Comparison of ENCODE assay signal across 20 cellular contexts in the genomic region with DNA sequence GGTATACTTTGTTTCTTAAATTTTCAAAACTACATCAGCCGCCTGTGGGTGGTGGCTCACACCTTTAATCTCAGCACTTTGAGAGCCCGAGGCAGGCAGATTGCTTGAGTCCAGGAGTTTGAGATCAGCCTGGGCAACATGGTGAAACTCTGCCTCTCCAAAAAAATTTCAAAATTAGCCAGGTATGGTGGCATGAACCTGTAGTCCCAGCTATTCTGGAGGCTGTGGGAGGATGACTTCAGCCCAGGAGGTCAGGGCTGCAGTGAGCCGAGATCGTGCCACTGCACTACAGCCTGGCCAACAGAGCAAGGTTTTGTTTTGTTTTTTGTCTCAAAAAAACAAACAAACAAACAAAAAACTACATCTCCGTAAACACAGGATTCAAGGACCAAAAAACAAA.
"Had no signal": no experiment of that assay in that cellular context is flagged by ENCODE, and none has a peak within 500 bp of the region (broad histone marks: within the 10 kb centered on the region; RNA-seq: fewer than 3 reads in every experiment).

No MANE protein-coding gene starts in this region.

- H3K27ac Mint-ChIP-seq: activated CD4-positive, alpha-beta T cell treated with anti-CD3 and anti-CD28 coated beads, Interleukin-2, amount 10 ng/mL, durations not matched to agents 7 days and 5 days; activated naive CD4-positive, alpha-beta T cell treated with anti-CD3 and anti-CD28 coated beads, Interleukin-2, amount 50 U/mL, for 72 hours; activated T-helper 17 cell treated with anti-CD3 and anti-CD28 coated beads, Interleukin-2, amount 50 U/mL, for 72 hours; stimulated activated effector memory CD8-positive, alpha-beta T cell treated with anti-CD3 and anti-CD28 coated beads, Interleukin-12 subunit alpha, Interleukin-12 subunit beta, amount 100 ng/mL, for 72 hours had no signal

- H3K4me3 Mint-ChIP-seq: activated CD4-positive, alpha-beta T cell treated with anti-CD3 and anti-CD28 coated beads, Interleukin-2, amount 10 ng/mL, durations not matched to agents 7 days and 5 days; activated T-helper 17 cell treated with anti-CD3 and anti-CD28 coated beads, Interleukin-2, amount 50 U/mL, for 72 hours; central memory CD8-positive, alpha-beta T cell; stimulated activated effector memory CD8-positive, alpha-beta T cell treated with anti-CD3 and anti-CD28 coated beads, Interleukin-12 subunit alpha, Interleukin-12 subunit beta, amount 100 ng/mL, for 72 hours had no signal

- H3K27ac ChIP-seq: body of pancreas, epithelial cell of prostate, gastroesophageal sphincter, left lung, neutrophil, tibial artery, uterus had no signal

- DNase-seq: activated CD4-positive, alpha-beta T cell treated with anti-CD3 and anti-CD28 coated beads, Interleukin-2, amount 10 ng/mL, durations not matched to agents 7 days and 5 days; activated T-cell treated with anti-CD3 and anti-CD28 coated beads for 4 hours; amniotic stem cell; body of pancreas; cortex of kidney; effector CD8-positive, alpha-beta T cell; islet precursor cell; left lung; posterior cingulate gyrus; small intestine; T-helper 9 cell; tibial artery; uterus had no signal

- H3K4me3 ChIP-seq: body of pancreas, gastroesophageal sphincter, left lung, tibial artery, uterus had no signal

- H3K27me3 ChIP-seq: body of pancreas, gastroesophageal sphincter, left lung, neutrophil, tibial artery, uterus had no signal

- ATAC-seq: activated naive CD4-positive, alpha-beta T cell treated with anti-CD3 and anti-CD28 coated beads, Interleukin-2, amount 50 U/mL, for 72 hours; activated T-helper 17 cell treated with anti-CD3 and anti-CD28 coated beads, Interleukin-2, amount 50 U/mL, for 72 hours; body of pancreas; gastroesophageal sphincter; left lung; stimulated activated effector memory CD8-positive, alpha-beta T cell treated with anti-CD3 and anti-CD28 coated beads, Interleukin-12 subunit alpha, Interleukin-12 subunit beta, amount 100 ng/mL, for 72 hours had no signal

- H3K4me1 ChIP-seq: uterus had no signal

- H3K27me3 Mint-ChIP-seq: activated CD4-positive, alpha-beta T cell treated with anti-CD3 and anti-CD28 coated beads, Interleukin-2, amount 10 ng/mL, durations not matched to agents 7 days and 5 days; activated T-helper 17 cell treated with anti-CD3 and anti-CD28 coated beads, Interleukin-2, amount 50 U/mL, for 72 hours; central memory CD8-positive, alpha-beta T cell had no signal

- H3K9me3 ChIP-seq: body of pancreas, gastroesophageal sphincter, left lung, neutrophil, tibial artery, uterus had no signal

- H3K36me3 ChIP-seq: uterus had no signal

- H3K9me3 Mint-ChIP-seq: activated CD4-positive, alpha-beta T cell treated with anti-CD3 and anti-CD28 coated beads, Interleukin-2, amount 10 ng/mL, durations not matched to agents 7 days and 5 days; activated naive CD4-positive, alpha-beta T cell treated with anti-CD3 and anti-CD28 coated beads, Interleukin-2, amount 50 U/mL, for 72 hours; activated T-helper 17 cell treated with anti-CD3 and anti-CD28 coated beads, Interleukin-2, amount 50 U/mL, for 72 hours; central memory CD8-positive, alpha-beta T cell; stimulated activated effector memory CD8-positive, alpha-beta T cell treated with anti-CD3 and anti-CD28 coated beads, Interleukin-12 subunit alpha, Interleukin-12 subunit beta, amount 100 ng/mL, for 72 hours had no signal
